In the genomic region with DNA sequence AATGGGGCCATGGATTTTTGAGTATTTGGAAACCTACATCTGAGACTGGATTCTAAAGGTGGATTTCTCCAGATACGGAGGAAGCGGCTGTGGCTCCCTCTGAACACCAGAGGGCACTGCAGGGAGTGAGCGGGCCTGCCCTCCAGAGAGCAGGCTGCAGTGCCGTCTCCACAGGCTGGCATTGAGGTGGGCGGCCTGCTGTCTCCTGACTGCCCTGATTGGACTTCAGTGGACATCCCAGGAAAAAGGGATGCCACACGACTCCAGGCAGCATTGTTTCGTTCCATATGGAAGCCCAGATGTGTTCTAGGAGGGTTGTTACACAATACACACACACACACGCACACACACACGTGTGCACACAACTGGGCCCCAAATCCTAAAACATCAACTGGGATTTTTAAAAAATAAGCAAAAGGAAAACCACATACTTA, we compare ENCODE assay signal across 9 cellular contexts. TPM values are rescaled to one million over a fixed set of nuclear protein-coding genes. Genes with fewer than 3 reads are reported as not detected.
DNase-seq lines count a peak whose midpoint lies in the region; ATAC-seq and TF ChIP-seq lines count a peak whose summit lies in the region.
"Had no signal": no experiment of that assay in that cellular context is flagged by ENCODE, and none has a peak within 500 bp of the region (broad histone marks: within the 10 kb centered on the region; RNA-seq: fewer than 3 reads in every experiment).

No MANE protein-coding gene starts in this region.

- H3K4me1 ChIP-seq in RWPE2 (ENCODE audit: insufficient read depth, poor library complexity, severe bottlenecking) (no peaks in the 10 kb centered on the region), right cardiac atrium (ENCODE audit: control insufficient read depth, insufficient read depth, low read length) (no peaks in the 10 kb centered on the region), gastrocnemius medialis (no peaks in the 10 kb centered on the region)

- H3K4me3 Mint-ChIP-seq in activated naive CD8-positive, alpha-beta T cell treated with anti-CD3 and anti-CD28 coated beads, Interleukin-2, amount 50 U/mL, for 24 hours: no peak overlapping the region

- peak; percentile 79 for DNase-seq in DMS53 (lab: John Stamatoyannopoulos, UW)
- DNase-seq in HS-5 (ENCODE audit: low read depth): peak; percentile 15
- no peak for DNase-seq in RWPE2 (ENCODE audit: low spot score)
- peak; percentile 56 for DNase-seq in activated naive CD8-positive, alpha-beta T cell treated with anti-CD3 and anti-CD28 coated beads, Interleukin-2, amount 50 U/mL, for 24 hours
- peak; percentile 41 to 76 (median 69) for DNase-seq in right cardiac atrium
- DNase-seq in gastrocnemius medialis: no peak

- H3K27ac Mint-ChIP-seq in activated naive CD8-positive, alpha-beta T cell treated with anti-CD3 and anti-CD28 coated beads, Interleukin-2, amount 50 U/mL, for 24 hours: no peak overlapping the region

- H3K27ac ChIP-seq in RWPE2 (ENCODE audit: poor library complexity, severe bottlenecking) (no peak overlapping the region), right cardiac atrium (ENCODE audit: low read length) (no peak overlapping the region), gastrocnemius medialis (no peak overlapping the region)

- H3K9me3 ChIP-seq in RWPE2 (ENCODE audit: severe bottlenecking) (no peaks in the 10 kb centered on the region), right cardiac atrium (ENCODE audit: control insufficient read depth, low read length) (no peaks in the 10 kb centered on the region), gastrocnemius medialis (no peaks in the 10 kb centered on the region)

- no peaks in the 10 kb centered on the region for H3K36me3 Mint-ChIP-seq in activated naive CD8-positive, alpha-beta T cell treated with anti-CD3 and anti-CD28 coated beads, Interleukin-2, amount 50 U/mL, for 24 hours (ENCODE audit: low read depth)

- in situ Hi-C loops in gastrocnemius medialis (cut with MboI; ENCODE audit: low sequenced_read_pairs in 4 of 4): no loop called here

- H3K4me1 Mint-ChIP-seq in activated naive CD8-positive, alpha-beta T cell treated with anti-CD3 and anti-CD28 coated beads, Interleukin-2, amount 50 U/mL, for 24 hours: peaks cover 2% of the 10 kb centered on the region

- no peak for TF ChIP-seq POLR2A in gastrocnemius medialis (IDR thresholded peaks at IDR 0.05)

- peak; percentile 87 for TF ChIP-seq CTCF in RWPE2 (IDR thresholded peaks at IDR 0.05; ENCODE audit: poor library complexity, severe bottlenecking)
- TF ChIP-seq CTCF in gastrocnemius medialis (IDR thresholded peaks at IDR 0.05 in 4 of 5, conservative IDR thresholded peaks at IDR 0.05 in 1 of 5): peak in 3 of 5 experiments; percentile 30 to 66 (median 60)

- H3K4me3 ChIP-seq in RWPE2 (ENCODE audit: severe bottlenecking): no peak overlapping the region
- no peak overlapping the region for H3K4me3 ChIP-seq in right cardiac atrium (ENCODE audit: low read length)
- H3K4me3 ChIP-seq in gastrocnemius medialis: no peak overlapping the region

- WGBS in right cardiac atrium: 38% methylated on average over 9 of the region's 9 CpGs

- ATAC-seq in RWPE2 (ENCODE audit: low read depth) (peak; percentile 87), right cardiac atrium (peak; percentile 60 to 65), gastrocnemius medialis (peak in 1 of 2 donors; percentile 65), GM18870 (IDR thresholded peaks at IDR 0.05; ENCODE audit: unreplicated experiment) (no peak), GM21528 (IDR thresholded peaks at IDR 0.05; ENCODE audit: low FRiP score, unreplicated experiment) (no peak)
- ATAC-seq in activated naive CD8-positive, alpha-beta T cell treated with anti-CD3 and anti-CD28 coated beads, Interleukin-2, amount 50 U/mL, for 24 hours: no peak

- intact Hi-C loops in right cardiac atrium (cut with DNase I) (no loop called here), gastrocnemius medialis (cut with DNase I; ENCODE audit: low total_unique reads) (no loop called here)

- H3K27me3 Mint-ChIP-seq in activated naive CD8-positive, alpha-beta T cell treated with anti-CD3 and anti-CD28 coated beads, Interleukin-2, amount 50 U/mL, for 24 hours: peaks cover 16% of the 10 kb centered on the region

- no peaks in the 10 kb centered on the region for H3K9me3 Mint-ChIP-seq in activated naive CD8-positive, alpha-beta T cell treated with anti-CD3 and anti-CD28 coated beads, Interleukin-2, amount 50 U/mL, for 24 hours

- H3K36me3 ChIP-seq in RWPE2 (ENCODE audit: low read depth): no peaks in the 10 kb centered on the region
- H3K36me3 ChIP-seq in gastrocnemius medialis: no peaks in the 10 kb centered on the region

- H3K27me3 ChIP-seq in RWPE2 (ENCODE audit: insufficient read depth, poor library complexity, severe bottlenecking) (no peaks in the 10 kb centered on the region), right cardiac atrium (ENCODE audit: control insufficient read depth, insufficient read depth) (no peaks in the 10 kb centered on the region), gastrocnemius medialis (no peaks in the 10 kb centered on the region)

RNA-seq across cellular contexts. Expression of a gene that starts 20.9 kb away (rescaled TPM):
- total RNA-seq in right cardiac atrium (10 to 100 TPM in 3 of 4 donors, 1 to 10 TPM in 1; 9.2 to 12.5 (median 11.0) TPM), gastrocnemius medialis (1 to 10 TPM; 2.0 to 9.8 (median 4.9) TPM)
- 7.0 TPM for polyA plus RNA-seq in right cardiac atrium
- total RNA-seq: T-helper 1 cell treated with Interleukin-12 subunit alpha and Interleukin-12 subunit beta and Interleukin-4 antibody, amounts not matched to agents 30 ng/mL and 1 ng/mL, for 36 hours had no signal

Comparison
In these comparisons a context has a peak if more than half of its experiments do, and no peak if none do; other contexts are left out.
1. DNase-seq: peak in DMS53 (single experiment), HS-5 (single experiment), activated naive CD8-positive, alpha-beta T cell treated with anti-CD3 and anti-CD28 coated beads, Interleukin-2, amount 50 U/mL, for 24 hours (single experiment) and right cardiac atrium (3 of 3); none in RWPE2 (single experiment) and gastrocnemius medialis (0 of 2).
2. ATAC-seq: peak in RWPE2 (single experiment) and right cardiac atrium (2 of 2); none in activated naive CD8-positive, alpha-beta T cell treated with anti-CD3 and anti-CD28 coated beads, Interleukin-2, amount 50 U/mL, for 24 hours (single experiment), GM18870 (single experiment) and GM21528 (single experiment).